ENCODE assay signal across 1 cellular context in the genomic region with DNA sequence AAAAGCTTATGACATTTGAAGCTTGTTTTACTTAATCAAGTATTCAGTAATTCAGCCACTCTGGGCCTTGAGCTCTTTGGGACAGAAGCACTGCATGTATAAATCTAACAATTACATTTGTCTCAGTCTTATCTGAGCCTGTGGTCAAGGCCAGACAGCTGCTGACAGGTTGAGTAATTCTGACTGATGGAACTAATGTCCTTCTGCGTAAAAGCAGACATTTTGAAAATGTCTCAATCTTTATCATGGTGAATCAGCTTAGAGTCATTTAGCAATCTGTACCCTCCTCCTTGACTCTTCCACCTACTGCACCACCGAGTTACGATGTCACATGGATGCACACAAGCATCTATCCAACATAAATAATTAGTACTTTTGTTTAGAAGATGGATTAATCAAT.
TF ChIP-seq lines count a peak whose summit lies in the region.

No MANE protein-coding gene starts in this region.

TF ChIP-seq in HEK293, 187 proteins besides CTCF, POLR2A, EP300 and RAD21 (continued from another document and continues in another):
- TF ChIP-seq ZNF398 (tag by site-specific recombination; IDR thresholded peaks at IDR 0.05) (no peak), ZNF394 (tag by site-specific recombination; IDR thresholded peaks at IDR 0.05; ENCODE audit: borderline replicate concordance) (peak; percentile 32; the same call in 1 of the 2 replicates), GLI2 (tag by site-specific recombination; IDR thresholded peaks at IDR 0.05; ENCODE audit: borderline replicate concordance, low read depth) (peak; percentile 85), TSHZ1 (tag by site-specific recombination; IDR thresholded peaks at IDR 0.05; ENCODE audit: borderline replicate concordance) (peak; percentile 70; the same call in 1 of the 2 replicates), ZNF274 (IDR thresholded peaks at IDR 0.05; ENCODE audit: low read length) (no peak), ZNF274 (tag by site-specific recombination; IDR thresholded peaks at IDR 0.05; ENCODE audit: borderline replicate concordance) (no peak), ZNF558 (tag by site-specific recombination; IDR thresholded peaks at IDR 0.05) (no peak), ZFP41 (tag by site-specific recombination; IDR thresholded peaks at IDR 0.05; ENCODE audit: borderline replicate concordance) (no peak), GLIS2 (tag by site-specific recombination; IDR thresholded peaks at IDR 0.05) (no peak), REST (tag by site-specific recombination; IDR thresholded peaks at IDR 0.05) (no peak), ZNF660 (tag by site-specific recombination; IDR thresholded peaks at IDR 0.05) (peak; percentile 87), ZNF239 (tag by site-specific recombination; IDR thresholded peaks at IDR 0.05) (0 out of 2 replicates have a peak, but pooled peaks have one; percentile 51), ZNF76 (tag by site-specific recombination; IDR thresholded peaks at IDR 0.05; ENCODE audit: borderline replicate concordance, low read depth) (no peak), ZNF776 (tag by site-specific recombination; IDR thresholded peaks at IDR 0.05; ENCODE audit: borderline replicate concordance) (no peak), ZNF24 (tag by site-specific recombination; IDR thresholded peaks at IDR 0.05) (0 out of 2 replicates have a peak, but pooled peaks have one; percentile 17), ZBTB7A (tag by site-specific recombination; IDR thresholded peaks at IDR 0.05; ENCODE audit: low read depth) (no peak), ZNF626 (tag by site-specific recombination; IDR thresholded peaks at IDR 0.05) (peak; percentile 63; the same call in 1 of the 2 replicates), ZNF221 (tag by site-specific recombination; IDR thresholded peaks at IDR 0.05; ENCODE audit: borderline replicate concordance) (no peak), ZNF23 (tag by site-specific recombination; IDR thresholded peaks at IDR 0.05; ENCODE audit: borderline replicate concordance) (no peak), ZNF549 (tag by site-specific recombination; IDR thresholded peaks at IDR 0.05) (no peak), HOXC10 (CRISPR knock-in tag; IDR thresholded peaks at IDR 0.05) (no peak), ZNF292 (tag by site-specific recombination; IDR thresholded peaks at IDR 0.05; ENCODE audit: borderline replicate concordance, low read depth) (no peak), OSR2 (tag by site-specific recombination; IDR thresholded peaks at IDR 0.05) (peak; percentile 94), ZNF341 (tag by site-specific recombination; IDR thresholded peaks at IDR 0.05; ENCODE audit: low read depth) (no peak), PRDM6 (tag by site-specific recombination; IDR thresholded peaks at IDR 0.05) (peak; percentile 86), ZNF19 (tag by site-specific recombination; IDR thresholded peaks at IDR 0.05; ENCODE audit: low read depth) (no peak), ZNF174 (tag by site-specific recombination; IDR thresholded peaks at IDR 0.05) (no peak), TRIM28 (IDR thresholded peaks at IDR 0.05; ENCODE audit: borderline replicate concordance, low read length) (no peak), PRDM1 (tag by site-specific recombination; IDR thresholded peaks at IDR 0.05) (no peak), ZNF311 (tag by site-specific recombination; IDR thresholded peaks at IDR 0.05; ENCODE audit: borderline replicate concordance) (no peak), ZNF510 (tag by site-specific recombination; IDR thresholded peaks at IDR 0.05; ENCODE audit: insufficient replicate concordance) (no peak), KLF1 (tag by site-specific recombination; IDR thresholded peaks at IDR 0.05) (no peak), ZNF624 (tag by site-specific recombination; IDR thresholded peaks at IDR 0.05) (no peak), ZBTB49 (tag by site-specific recombination; IDR thresholded peaks at IDR 0.05; ENCODE audit: low read depth) (no peak), ZNF248 (tag by site-specific recombination; IDR thresholded peaks at IDR 0.05) (no peak)
- TF ChIP-seq, protein P1, sequence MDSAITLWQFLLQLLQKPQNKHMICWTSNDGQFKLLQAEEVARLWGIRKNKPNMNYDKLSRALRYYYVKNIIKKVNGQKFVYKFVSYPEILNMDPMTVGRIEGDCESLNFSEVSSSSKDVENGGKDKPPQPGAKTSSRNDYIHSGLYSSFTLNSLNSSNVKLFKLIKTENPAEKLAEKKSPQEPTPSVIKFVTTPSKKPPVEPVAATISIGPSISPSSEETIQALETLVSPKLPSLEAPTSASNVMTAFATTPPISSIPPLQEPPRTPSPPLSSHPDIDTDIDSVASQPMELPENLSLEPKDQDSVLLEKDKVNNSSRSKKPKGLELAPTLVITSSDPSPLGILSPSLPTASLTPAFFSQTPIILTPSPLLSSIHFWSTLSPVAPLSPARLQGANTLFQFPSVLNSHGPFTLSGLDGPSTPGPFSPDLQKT (IDR thresholded peaks at IDR 0.05; ENCODE audit: borderline replicate concordance, low read depth, low read length): no peak
- TF ChIP-seq, protein P2, sequence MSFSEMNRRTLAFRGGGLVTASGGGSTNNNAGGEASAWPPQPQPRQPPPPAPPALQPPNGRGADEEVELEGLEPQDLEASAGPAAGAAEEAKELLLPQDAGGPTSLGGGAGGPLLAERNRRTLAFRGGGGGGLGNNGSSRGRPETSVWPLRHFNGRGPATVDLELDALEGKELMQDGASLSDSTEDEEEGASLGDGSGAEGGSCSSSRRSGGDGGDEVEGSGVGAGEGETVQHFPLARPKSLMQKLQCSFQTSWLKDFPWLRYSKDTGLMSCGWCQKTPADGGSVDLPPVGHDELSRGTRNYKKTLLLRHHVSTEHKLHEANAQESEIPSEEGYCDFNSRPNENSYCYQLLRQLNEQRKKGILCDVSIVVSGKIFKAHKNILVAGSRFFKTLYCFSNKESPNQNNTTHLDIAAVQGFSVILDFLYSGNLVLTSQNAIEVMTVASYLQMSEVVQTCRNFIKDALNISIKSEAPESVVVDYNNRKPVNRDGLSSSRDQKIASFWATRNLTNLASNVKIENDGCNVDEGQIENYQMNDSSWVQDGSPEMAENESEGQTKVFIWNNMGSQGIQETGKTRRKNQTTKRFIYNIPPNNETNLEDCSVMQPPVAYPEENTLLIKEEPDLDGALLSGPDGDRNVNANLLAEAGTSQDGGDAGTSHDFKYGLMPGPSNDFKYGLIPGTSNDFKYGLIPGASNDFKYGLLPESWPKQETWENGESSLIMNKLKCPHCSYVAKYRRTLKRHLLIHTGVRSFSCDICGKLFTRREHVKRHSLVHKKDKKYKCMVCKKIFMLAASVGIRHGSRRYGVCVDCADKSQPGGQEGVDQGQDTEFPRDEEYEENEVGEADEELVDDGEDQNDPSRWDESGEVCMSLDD (tag by site-specific recombination; IDR thresholded peaks at IDR 0.05): no peak
- TF ChIP-seq, protein P3, sequence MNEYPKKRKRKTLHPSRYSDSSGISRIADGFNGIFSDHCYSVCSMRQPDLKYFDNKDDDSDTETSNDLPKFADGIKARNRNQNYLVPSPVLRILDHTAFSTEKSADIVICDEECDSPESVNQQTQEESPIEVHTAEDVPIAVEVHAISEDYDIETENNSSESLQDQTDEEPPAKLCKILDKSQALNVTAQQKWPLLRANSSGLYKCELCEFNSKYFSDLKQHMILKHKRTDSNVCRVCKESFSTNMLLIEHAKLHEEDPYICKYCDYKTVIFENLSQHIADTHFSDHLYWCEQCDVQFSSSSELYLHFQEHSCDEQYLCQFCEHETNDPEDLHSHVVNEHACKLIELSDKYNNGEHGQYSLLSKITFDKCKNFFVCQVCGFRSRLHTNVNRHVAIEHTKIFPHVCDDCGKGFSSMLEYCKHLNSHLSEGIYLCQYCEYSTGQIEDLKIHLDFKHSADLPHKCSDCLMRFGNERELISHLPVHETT (tag by site-specific recombination; IDR thresholded peaks at IDR 0.05): peak; percentile 71; the same call in 1 of the 2 replicates
